Comparison of ENCODE assay signal across 12 cellular contexts in genomic region chr1:8902765-8903164, GRCh38. TPM values are rescaled to one million over a fixed set of nuclear protein-coding genes. Genes with fewer than 3 reads are reported as not detected.
DNase-seq lines count a peak whose midpoint lies in the region; ATAC-seq and TF ChIP-seq lines count a peak whose summit lies in the region.
"Had no signal": no experiment of that assay in that cellular context is flagged by ENCODE, and none has a peak within 500 bp of the region (broad histone marks: within the 10 kb centered on the region; RNA-seq: fewer than 3 reads in every experiment).

No MANE protein-coding gene starts in this region.

- H3K27me3 Mint-ChIP-seq in T-helper 1 cell treated with Interleukin-12 subunit alpha and Interleukin-12 subunit beta and Interleukin-4 antibody, amounts not matched to agents 30 μg/mL and 1 μg/mL, for 36 hours (ENCODE audit: low read depth) = peaks cover 3% of the 10 kb centered on the region
- no peaks in the 10 kb centered on the region for H3K27me3 Mint-ChIP-seq in chondrocyte (ENCODE audit: low read depth)

- DNase-seq in T-helper 1 cell (no peak), RPMI7951 (ENCODE audit: low read depth) (peak; percentile 69), chondrocyte (ENCODE audit: low spot score) (no peak), renal cortical epithelial cell (ENCODE audit: low read depth) (peak; percentile 56), NCI-H1694 (lab: John Stamatoyannopoulos, UW) (no peak)
- DNase-seq: dorsolateral prefrontal cortex; Right ventricle myocardium superior; stimulated activated CD4-positive, alpha-beta T cell treated with anti-CD3 and anti-CD28 coated beads, Interleukin-4, amount 100 ng/mL, for 1 hour; testis had no signal

- ATAC-seq in HG03521 (IDR thresholded peaks at IDR 0.05; ENCODE audit: unreplicated experiment) (no peak), GM21619 (IDR thresholded peaks at IDR 0.05; ENCODE audit: unreplicated experiment) (no peak)

- peak; percentile 48 for TF ChIP-seq CTCF in chondrocyte (IDR thresholded peaks at IDR 0.05)

- peaks cover 46% of the 10 kb centered on the region for H3K4me1 Mint-ChIP-seq in T-helper 1 cell treated with Interleukin-12 subunit alpha and Interleukin-12 subunit beta and Interleukin-4 antibody, amounts not matched to agents 30 μg/mL and 1 μg/mL, for 36 hours (ENCODE audit: low read depth)
- peaks cover 40% of the 10 kb centered on the region for H3K4me1 Mint-ChIP-seq in chondrocyte (ENCODE audit: low read depth)

- peak overlapping the region; percentile 63 for H3K27ac Mint-ChIP-seq in T-helper 1 cell treated with Interleukin-12 subunit alpha and Interleukin-12 subunit beta and Interleukin-4 antibody, amounts not matched to agents 30 μg/mL and 1 μg/mL, for 36 hours
- peak overlapping the region; percentile 81 for H3K27ac Mint-ChIP-seq in chondrocyte (ENCODE audit: unreplicated experiment)

- peaks cover 11% of the 10 kb centered on the region for H3K36me3 Mint-ChIP-seq in T-helper 1 cell treated with Interleukin-12 subunit alpha and Interleukin-12 subunit beta and Interleukin-4 antibody, amounts not matched to agents 30 μg/mL and 1 μg/mL, for 36 hours (ENCODE audit: low read depth)
- H3K36me3 Mint-ChIP-seq in chondrocyte (ENCODE audit: low read depth) = no peaks in the 10 kb centered on the region

- H3K9me3 Mint-ChIP-seq in T-helper 1 cell treated with Interleukin-12 subunit alpha and Interleukin-12 subunit beta and Interleukin-4 antibody, amounts not matched to agents 30 μg/mL and 1 μg/mL, for 36 hours = peaks cover 13% of the 10 kb centered on the region
- no peaks in the 10 kb centered on the region for H3K9me3 Mint-ChIP-seq in chondrocyte (ENCODE audit: low read depth)

- H3K4me3 Mint-ChIP-seq in T-helper 1 cell treated with Interleukin-12 subunit alpha and Interleukin-12 subunit beta and Interleukin-4 antibody, amounts not matched to agents 30 μg/mL and 1 μg/mL, for 36 hours = no peak overlapping the region
- H3K4me3 Mint-ChIP-seq in chondrocyte (ENCODE audit: unreplicated experiment) = no peak overlapping the region

RNA-seq across cellular contexts. Expression of gene ENO1, which starts 24.3 kb away (rescaled TPM):
- total RNA-seq in RPMI7951 (2014; rRNA removed; shearing (Covaris generic)) = 4,200 and 4,316 TPM in 2 replicates
- total RNA-seq in chondrocyte = 955 to 1,165 TPM (median 1,154 TPM) in 3 replicates
- 2,797 and 3,316 TPM in 2 replicates for total RNA-seq in renal cortical epithelial cell

RNA-seq across cellular contexts. Expression of gene CA6, which starts 42.9 kb away (rescaled TPM):
- not detected in 2 replicates for total RNA-seq in RPMI7951 (2014; rRNA removed; shearing (Covaris generic))
- total RNA-seq in chondrocyte (not detected in 3 replicates), renal cortical epithelial cell (not detected in 2 replicates)
- total RNA-seq: Right ventricle myocardium superior had no signal

Comparison
In these comparisons a context has a peak if more than half of its experiments do, and no peak if none do; other contexts are left out.
1. DNase-seq: peak in RPMI7951 (single experiment) and renal cortical epithelial cell (single experiment); none in T-helper 1 cell (0 of 5), chondrocyte (single experiment) and NCI-H1694 (single experiment).